ENCODE assay signal across 38 cellular contexts in the genomic region with DNA sequence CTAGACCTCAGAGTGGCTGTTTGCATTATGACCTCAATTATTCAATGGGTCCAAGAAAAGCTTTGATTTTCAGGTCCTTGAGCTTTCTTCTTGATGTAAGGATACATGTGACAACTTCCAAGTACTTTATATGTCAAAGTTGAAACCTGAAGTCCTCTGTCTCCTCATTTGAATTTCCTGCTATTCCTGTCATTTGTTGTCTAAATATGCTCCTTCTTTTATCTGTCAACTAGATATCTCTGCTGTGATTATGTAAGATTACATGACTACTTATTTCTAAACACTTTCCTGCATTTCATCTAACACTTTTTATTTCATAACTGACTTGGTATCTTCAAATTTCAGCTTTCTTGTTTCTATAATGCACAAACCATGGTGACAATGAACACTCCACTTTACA.
"Had no signal": no experiment of that assay in that cellular context is flagged by ENCODE, and none has a peak within 500 bp of the region (broad histone marks: within the 10 kb centered on the region; RNA-seq: fewer than 3 reads in every experiment).

No MANE protein-coding gene starts in this region.

- DNase-seq: activated effector memory CD4-positive, alpha-beta T cell treated with anti-CD3 and anti-CD28 coated beads, Interleukin-2, amount 50 U/mL, for 16 hours; activated effector memory CD4-positive, alpha-beta T cell treated with Interleukin-2 at 50 U/mL for 16 hours; activated gamma-delta T cell; activated gamma-delta T cell treated with Interleukin-2 at 50 U/mL for 16 hours; activated naive CD4-positive, alpha-beta T cell; activated naive CD4-positive, alpha-beta T cell treated with anti-CD3 and anti-CD28 coated beads for 36 hours; activated naive CD4-positive, alpha-beta T cell treated with anti-CD3 and anti-CD28 coated beads, Interleukin-2, amount 10 ng/mL, durations not matched to agents 7 days and 5 days; activated naive CD4-positive, alpha-beta T cell treated with anti-CD3 and anti-CD28 coated beads, Interleukin-2, amount 50 U/mL, for 16 hours; activated naive CD4-positive, alpha-beta T cell treated with Interleukin-2 at 50 U/mL for 16 hours; activated naive CD8-positive, alpha-beta T cell treated with anti-CD3 and anti-CD28 coated beads for 36 hours; activated naive CD8-positive, alpha-beta T cell treated with anti-CD3 and anti-CD28 coated beads, Interleukin-2, amount 10 ng/mL, durations not matched to agents 7 days and 5 days; activated naive CD8-positive, alpha-beta T cell treated with anti-CD3 and anti-CD28 coated beads, Interleukin-2, amount 50 U/mL, for 24 hours; activated T-cell treated with anti-CD3 and anti-CD28 coated beads, Interleukin-2, amount 50 U/mL, for 1 hour; activated T-cell treated with anti-CD3 and anti-CD28 coated beads, Interleukin-2, amount 50 U/mL, for 24 hours; activated T-cell treated with anti-CD3 and anti-CD28 coated beads, Interleukin-2, amount 50 U/mL, for 4 hours; activated T-cell treated with anti-CD3 and anti-CD28 coated beads, Interleukin-2, amount 50 U/mL, for 48 hours; activated T-cell treated with anti-CD3 and anti-CD28 coated beads, Interleukin-2, amount 50 U/mL, for 72 hours; adrenal gland; amniotic stem cell; amygdala; anterior cingulate cortex; aorta; body of pancreas; brain microvascular endothelial cell; caudate nucleus; central memory CD4-positive, alpha-beta T cell; cerebellar nuclear complex had no signal

- H3K36me3 ChIP-seq: adrenal gland, ascending aorta, brain microvascular endothelial cell, breast epithelium, cardiac muscle cell had no signal

- ATAC-seq: activated naive CD4-positive, alpha-beta T cell treated with anti-CD3 and anti-CD28 coated beads, Interleukin-2, amount 50 U/mL, for 72 hours; activated naive CD8-positive, alpha-beta T cell treated with anti-CD3 and anti-CD28 coated beads, Interleukin-2, amount 50 U/mL, for 24 hours; activated T-cell treated with anti-CD3 and anti-CD28 coated beads, Interleukin-2, amount 50 U/mL, for 4 hours; activated T-cell treated with anti-CD3 and anti-CD28 coated beads, Interleukin-2, amount 50 U/mL, for 72 hours; activated T-helper 17 cell treated with anti-CD3 and anti-CD28 coated beads, Interleukin-2, amount 50 U/mL, for 72 hours; body of pancreas had no signal

- H3K27me3 Mint-ChIP-seq: activated naive CD4-positive, alpha-beta T cell treated with anti-CD3 and anti-CD28 coated beads, Interleukin-2, amount 10 ng/mL, durations not matched to agents 7 days and 5 days; activated naive CD4-positive, alpha-beta T cell treated with anti-CD3 and anti-CD28 coated beads, Interleukin-2, amount 50 U/mL, for 24 hours; activated naive CD8-positive, alpha-beta T cell; activated naive CD8-positive, alpha-beta T cell treated with anti-CD3 and anti-CD28 coated beads for 36 hours; activated naive CD8-positive, alpha-beta T cell treated with anti-CD3 and anti-CD28 coated beads, Interleukin-2, amount 10 ng/mL, durations not matched to agents 7 days and 5 days; activated naive CD8-positive, alpha-beta T cell treated with anti-CD3 and anti-CD28 coated beads, Interleukin-2, amount 50 U/mL, for 24 hours; activated T-cell treated with anti-CD3 and anti-CD28 coated beads, Interleukin-2, amount 50 U/mL, for 24 hours; activated T-helper 17 cell treated with anti-CD3 and anti-CD28 coated beads, Interleukin-2, amount 50 U/mL, for 72 hours; brain; central memory CD8-positive, alpha-beta T cell had no signal

- H3K9me3 ChIP-seq: adrenal gland, ascending aorta, body of pancreas, breast epithelium had no signal

- H3K4me1 Mint-ChIP-seq: activated naive CD4-positive, alpha-beta T cell treated with anti-CD3 and anti-CD28 coated beads, Interleukin-2, amount 10 ng/mL, durations not matched to agents 7 days and 5 days; activated naive CD4-positive, alpha-beta T cell treated with anti-CD3 and anti-CD28 coated beads, Interleukin-2, amount 50 U/mL, for 24 hours; activated naive CD8-positive, alpha-beta T cell treated with anti-CD3 and anti-CD28 coated beads for 36 hours; activated naive CD8-positive, alpha-beta T cell treated with anti-CD3 and anti-CD28 coated beads, Interleukin-2, amount 10 ng/mL, durations not matched to agents 7 days and 5 days; activated naive CD8-positive, alpha-beta T cell treated with anti-CD3 and anti-CD28 coated beads, Interleukin-2, amount 50 U/mL, for 24 hours; activated T-helper 17 cell treated with anti-CD3 and anti-CD28 coated beads, Interleukin-2, amount 50 U/mL, for 72 hours; brain; central memory CD8-positive, alpha-beta T cell had no signal

- H3K27me3 ChIP-seq: adrenal gland, ascending aorta, body of pancreas, brain microvascular endothelial cell, breast epithelium, cardiac muscle cell had no signal

- H3K27ac ChIP-seq: adrenal gland, ascending aorta, body of pancreas, brain microvascular endothelial cell, breast epithelium, cardiac muscle cell had no signal

- H3K36me3 Mint-ChIP-seq: activated naive CD4-positive, alpha-beta T cell treated with anti-CD3 and anti-CD28 coated beads, Interleukin-2, amount 10 ng/mL, durations not matched to agents 7 days and 5 days; activated naive CD4-positive, alpha-beta T cell treated with anti-CD3 and anti-CD28 coated beads, Interleukin-2, amount 50 U/mL, for 24 hours; activated naive CD4-positive, alpha-beta T cell treated with anti-CD3 and anti-CD28 coated beads, Interleukin-2, amount 50 U/mL, for 72 hours; activated naive CD8-positive, alpha-beta T cell; activated naive CD8-positive, alpha-beta T cell treated with anti-CD3 and anti-CD28 coated beads for 36 hours; activated naive CD8-positive, alpha-beta T cell treated with anti-CD3 and anti-CD28 coated beads, Interleukin-2, amount 10 ng/mL, durations not matched to agents 7 days and 5 days; brain had no signal

- H3K9me3 Mint-ChIP-seq: activated naive CD4-positive, alpha-beta T cell treated with anti-CD3 and anti-CD28 coated beads for 36 hours had no signal

- H3K4me3 Mint-ChIP-seq: activated naive CD4-positive, alpha-beta T cell treated with anti-CD3 and anti-CD28 coated beads for 36 hours; activated naive CD4-positive, alpha-beta T cell treated with anti-CD3 and anti-CD28 coated beads, Interleukin-2, amount 10 ng/mL, durations not matched to agents 7 days and 5 days; activated naive CD4-positive, alpha-beta T cell treated with anti-CD3 and anti-CD28 coated beads, Interleukin-2, amount 50 U/mL, for 24 hours; activated naive CD8-positive, alpha-beta T cell; activated naive CD8-positive, alpha-beta T cell treated with anti-CD3 and anti-CD28 coated beads for 36 hours; activated naive CD8-positive, alpha-beta T cell treated with anti-CD3 and anti-CD28 coated beads, Interleukin-2, amount 10 ng/mL, durations not matched to agents 7 days and 5 days; activated naive CD8-positive, alpha-beta T cell treated with anti-CD3 and anti-CD28 coated beads, Interleukin-2, amount 50 U/mL, for 24 hours; activated T-cell treated with anti-CD3 and anti-CD28 coated beads, Interleukin-2, amount 50 U/mL, for 24 hours; activated T-cell treated with anti-CD3 and anti-CD28 coated beads, Interleukin-2, amount 50 U/mL, for 4 hours; activated T-cell treated with anti-CD3 and anti-CD28 coated beads, Interleukin-2, amount 50 U/mL, for 72 hours; activated T-helper 1 cell treated with anti-CD3 and anti-CD28 coated beads, Interleukin-12 subunit alpha, Interleukin-12 subunit beta, Interleukin-2, Interleukin-4 antibody, amounts not matched to agents 30 ng/mL and 10 ng/mL and 1 ng/mL, durations not matched to agents 14 hours and 24 hours and 36 hours; activated T-helper 17 cell treated with anti-CD3 and anti-CD28 coated beads, Interleukin-2, amount 50 U/mL, for 72 hours; brain; central memory CD8-positive, alpha-beta T cell had no signal

- H3K4me3 ChIP-seq: adrenal gland, ascending aorta, body of pancreas, breast epithelium, cardiac muscle cell had no signal

- H3K27ac Mint-ChIP-seq: activated naive CD4-positive, alpha-beta T cell treated with anti-CD3 and anti-CD28 coated beads for 36 hours; activated naive CD4-positive, alpha-beta T cell treated with anti-CD3 and anti-CD28 coated beads, Interleukin-2, amount 10 ng/mL, durations not matched to agents 7 days and 5 days; activated naive CD4-positive, alpha-beta T cell treated with anti-CD3 and anti-CD28 coated beads, Interleukin-2, amount 50 U/mL, for 24 hours; activated naive CD4-positive, alpha-beta T cell treated with anti-CD3 and anti-CD28 coated beads, Interleukin-2, amount 50 U/mL, for 72 hours; activated naive CD8-positive, alpha-beta T cell; activated naive CD8-positive, alpha-beta T cell treated with anti-CD3 and anti-CD28 coated beads for 36 hours; activated naive CD8-positive, alpha-beta T cell treated with anti-CD3 and anti-CD28 coated beads, Interleukin-2, amount 10 ng/mL, durations not matched to agents 7 days and 5 days; activated naive CD8-positive, alpha-beta T cell treated with anti-CD3 and anti-CD28 coated beads, Interleukin-2, amount 50 U/mL, for 24 hours; activated T-cell treated with anti-CD3 and anti-CD28 coated beads, Interleukin-2, amount 50 U/mL, for 24 hours; activated T-cell treated with anti-CD3 and anti-CD28 coated beads, Interleukin-2, amount 50 U/mL, for 72 hours; activated T-helper 1 cell treated with anti-CD3 and anti-CD28 coated beads, Interleukin-12 subunit alpha, Interleukin-12 subunit beta, Interleukin-2, Interleukin-4 antibody, amounts not matched to agents 30 ng/mL and 10 ng/mL and 1 ng/mL, durations not matched to agents 14 hours and 24 hours and 36 hours; activated T-helper 17 cell treated with anti-CD3 and anti-CD28 coated beads, Interleukin-2, amount 50 U/mL, for 72 hours; activated T-helper 2 cell treated with anti-CD3 and anti-CD28 coated beads, Interferon-gamma antibody, Interleukin-2, Interleukin-4, amounts not matched to agents 10 μg/mL and 5 μg/mL and 100 μg/mL, durations not matched to agents 14 hours and 24 hours and 36 hours; brain had no signal
